In the genomic region with DNA sequence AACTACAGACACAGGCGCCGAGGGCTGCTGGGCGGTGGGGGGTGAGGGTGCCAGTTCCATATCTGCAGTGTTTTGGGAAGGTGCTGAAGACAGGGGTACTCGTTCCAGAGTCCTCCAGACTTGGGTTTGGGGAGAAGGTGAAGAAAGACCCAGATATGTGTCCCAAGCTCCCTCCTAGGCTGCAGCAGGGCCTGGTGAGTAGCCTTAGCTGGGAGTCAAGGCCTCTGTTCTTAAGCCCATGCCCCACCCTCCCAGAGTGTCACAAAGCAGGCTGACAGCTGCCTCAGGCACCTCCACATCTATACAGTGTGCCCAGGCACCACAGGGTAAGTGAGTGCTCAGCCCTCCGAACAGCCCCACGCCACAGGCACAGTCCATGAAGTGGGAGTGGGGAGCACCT, we compare ENCODE assay signal across 25 cellular contexts. TPM values are rescaled to one million over a fixed set of nuclear protein-coding genes. Genes with fewer than 3 reads are reported as not detected.
DNase-seq lines count a peak whose midpoint lies in the region; ATAC-seq and TF ChIP-seq lines count a peak whose summit lies in the region.
"Had no signal": no experiment of that assay in that cellular context is flagged by ENCODE, and none has a peak within 500 bp of the region (broad histone marks: within the 10 kb centered on the region; RNA-seq: fewer than 3 reads in every experiment).

No MANE protein-coding gene starts in this region.

- 72 to 77% methylated on average over 6 of the region's 6 CpGs for WGBS in heart right ventricle, 2 donors
- 92% methylated on average over 2 to 6 of the region's 6 CpGs for WGBS in upper lobe of left lung, 2 donors

- TF ChIP-seq EP300 in upper lobe of left lung (IDR thresholded peaks at IDR 0.05) = no peak

- H3K27ac ChIP-seq in heart right ventricle (peak overlapping the region in 8 of 10 donors; percentile 13 to 97 (median 93)), neutrophil (peak overlapping the region; percentile 76), upper lobe of left lung (peak overlapping the region; percentile 37 to 95 (median 93))
- H3K27ac ChIP-seq: ovary had no signal

- no peak for DNase-seq in heart right ventricle
- DNase-seq in cardiac septum (ENCODE audit: low spot score) = no peak
- DNase-seq in upper lobe of left lung = no peak
- DNase-seq: activated CD4-positive, alpha-beta memory T cell treated with anti-CD3 and anti-CD28 coated beads for 36 hours; activated CD4-positive, CD25-positive, alpha-beta regulatory T cell; activated naive CD4-positive, alpha-beta T cell; anterior cingulate cortex; Calu3; cerebellar nuclear complex; effector memory CD4-positive, alpha-beta T cell; Kasumi-1; left lung; NCI-H1092 treated with DMSO at 0.1 percent for 48 hours; NCI-H2081 treated with DMSO at 0.1 percent for 48 hours; NCI-H510A; ovary; stimulated activated naive CD4-positive, alpha-beta T cell; transverse colon had no signal

- TF ChIP-seq CTCF in heart right ventricle (IDR thresholded peaks at IDR 0.05) (no peak), neutrophil (IDR thresholded peaks at IDR 0.05) (no peak), upper lobe of left lung (IDR thresholded peaks at IDR 0.05) (no peak)

- H3K27me3 ChIP-seq in heart right ventricle (no peaks in the 10 kb centered on the region), neutrophil (no peaks in the 10 kb centered on the region), upper lobe of left lung (no peaks in the 10 kb centered on the region)
- H3K27me3 ChIP-seq: left lung, ovary, sigmoid colon, transverse colon had no signal

- H3K4me1 Mint-ChIP-seq in dendritic cell treated with granulocyte-macrophage colony-stimulating factor and Interleukin-4, amounts not matched to agents 40 ng/mL and 50 ng/mL, for 4 days (ENCODE audit: low read depth) = peaks cover 90% of the 10 kb centered on the region

- no peaks in the 10 kb centered on the region for H3K9me3 Mint-ChIP-seq in dendritic cell treated with granulocyte-macrophage colony-stimulating factor and Interleukin-4, amounts not matched to agents 40 ng/mL and 50 ng/mL, for 4 days
- H3K9me3 Mint-ChIP-seq: activated CD4-positive, alpha-beta memory T cell treated with anti-CD3 and anti-CD28 coated beads for 36 hours had no signal

- peaks cover 35% of the 10 kb centered on the region for H3K36me3 Mint-ChIP-seq in dendritic cell treated with granulocyte-macrophage colony-stimulating factor and Interleukin-4, amounts not matched to agents 40 ng/mL and 50 ng/mL, for 4 days (ENCODE audit: low read depth)

- no peaks in the 10 kb centered on the region for H3K27me3 Mint-ChIP-seq in dendritic cell treated with granulocyte-macrophage colony-stimulating factor and Interleukin-4, amounts not matched to agents 40 ng/mL and 50 ng/mL, for 4 days
- H3K27me3 Mint-ChIP-seq: activated CD4-positive, alpha-beta memory T cell treated with anti-CD3 and anti-CD28 coated beads for 36 hours; B cell had no signal

- H3K9me3 ChIP-seq in heart right ventricle (no peaks in the 10 kb centered on the region), neutrophil (no peaks in the 10 kb centered on the region), upper lobe of left lung (no peaks in the 10 kb centered on the region)
- H3K9me3 ChIP-seq: left lung, ovary, sigmoid colon, transverse colon had no signal

- H3K4me3 ChIP-seq in heart right ventricle = no peak overlapping the region
- no peak overlapping the region for H3K4me3 ChIP-seq in neutrophil (ENCODE audit: low read depth in 1 of 2, low read length in 1 of 2)
- no peak overlapping the region for H3K4me3 ChIP-seq in upper lobe of left lung
- H3K4me3 ChIP-seq: left lung, ovary, sigmoid colon, transverse colon had no signal

- TF ChIP-seq POLR2A in upper lobe of left lung (IDR thresholded peaks at IDR 0.05) = no peak

- peak overlapping the region; percentile 85 for H3K4me3 Mint-ChIP-seq in dendritic cell treated with granulocyte-macrophage colony-stimulating factor and Interleukin-4, amounts not matched to agents 40 ng/mL and 50 ng/mL, for 4 days
- H3K4me3 Mint-ChIP-seq: activated CD4-positive, alpha-beta memory T cell treated with anti-CD3 and anti-CD28 coated beads for 36 hours; B cell had no signal

- no peak for ATAC-seq in heart right ventricle
- no peak for ATAC-seq in upper lobe of left lung (ENCODE audit: low FRiP score in 2 of 2)
- ATAC-seq in GM19467 (IDR thresholded peaks at IDR 0.05; ENCODE audit: unreplicated experiment) = no peak
- ATAC-seq in HG03196 (IDR thresholded peaks at IDR 0.05; ENCODE audit: unreplicated experiment) = no peak
- no peak for ATAC-seq in HG03378 (IDR thresholded peaks at IDR 0.05; ENCODE audit: unreplicated experiment)
- ATAC-seq: left lung had no signal

- peaks cover 22 to 91% (median 77%) of the 10 kb centered on the region in 9 donors for H3K4me1 ChIP-seq in heart right ventricle
- H3K4me1 ChIP-seq in neutrophil (ENCODE audit: control insufficient read depth in 1 of 2, insufficient read depth in 1 of 2, low read depth in 1 of 2, low read length in 1 of 2) = peaks cover 58 to 68% of the 10 kb centered on the region in 2 experiments
- peaks cover 50 to 60% (median 54%) of the 10 kb centered on the region in 4 donors for H3K4me1 ChIP-seq in upper lobe of left lung

- H3K36me3 ChIP-seq in heart right ventricle = peaks cover 0 to 11% (median 2%) of the 10 kb centered on the region in 9 donors
- no peaks in the 10 kb centered on the region for H3K36me3 ChIP-seq in neutrophil
- H3K36me3 ChIP-seq in upper lobe of left lung = peaks cover 0 to 3% (median 0%) of the 10 kb centered on the region in 4 donors
- H3K36me3 ChIP-seq: ovary, transverse colon had no signal

- peak overlapping the region; percentile 100 for H3K27ac Mint-ChIP-seq in dendritic cell treated with granulocyte-macrophage colony-stimulating factor and Interleukin-4, amounts not matched to agents 40 ng/mL and 50 ng/mL, for 4 days
- H3K27ac Mint-ChIP-seq: activated CD4-positive, alpha-beta memory T cell treated with anti-CD3 and anti-CD28 coated beads for 36 hours; B cell had no signal

- intact Hi-C loops in heart right ventricle (cut with DNase I) (loop anchor here in 1 of 10 donors (10.0 kb wide), 1 partner anchor 179 kb away; no protein-coding TSS in a partner anchor), cardiac septum (cut with DNase I) (no loop called here)
- intact Hi-C loops in dendritic cell treated with granulocyte-macrophage colony-stimulating factor and Interleukin-4, amounts not matched to agents 40 ng/mL and 50 ng/mL, for 4 days (cut with micrococcal nuclease) = no loop called here

RNA-seq across cellular contexts. Expression of gene NCKAP5L, which starts 4.3 kb away (rescaled TPM):
- total RNA-seq in heart right ventricle (10 to 100 TPM; 17.3 to 32.1 (median 23.7) TPM), cardiac septum (26.5 TPM), upper lobe of left lung (10 to 100 TPM; 21.1 to 58.9 (median 30.8) TPM)
- polyA plus RNA-seq in heart right ventricle = 10 to 100 TPM; 11.6 to 44.6 TPM

RNA-seq across cellular contexts. Expression of gene BCDIN3D, which starts 19.0 kb away (rescaled TPM):
- 1 to 10 TPM; 1.1 to 3.9 (median 2.4) TPM for total RNA-seq in heart right ventricle
- 1 to 10 TPM; 2.0 TPM for polyA plus RNA-seq in heart right ventricle
- 2.6 TPM for total RNA-seq in cardiac septum
- total RNA-seq in upper lobe of left lung = 1 to 10 TPM in 5 of 6 donors, under 1 TPM in 1; 0.44 to 4.9 (median 4.2) TPM
